18 cellular contexts compared by ENCODE assay signal in the genomic region with DNA sequence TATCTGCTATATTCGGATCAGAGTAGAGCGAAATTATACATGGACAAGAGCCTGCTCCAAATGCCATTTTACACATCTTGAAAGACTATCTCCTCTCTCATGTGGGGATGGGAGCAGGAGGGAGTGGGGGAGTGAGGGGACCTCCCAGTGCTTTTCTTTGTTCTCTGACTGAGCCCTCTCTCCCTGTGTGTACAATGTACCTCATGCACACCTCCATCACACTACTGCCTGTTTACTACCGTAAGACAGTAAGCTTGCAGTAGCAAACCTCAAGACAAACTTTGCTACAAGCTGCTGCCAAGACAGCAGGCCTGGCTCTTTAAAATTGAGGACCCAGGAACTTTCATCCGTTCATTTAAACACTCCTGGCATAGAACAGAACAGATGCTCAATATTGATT. TPM values are rescaled to one million over a fixed set of nuclear protein-coding genes. Genes with fewer than 3 reads are reported as not detected.
DNase-seq lines count a peak whose midpoint lies in the region; ATAC-seq and TF ChIP-seq lines count a peak whose summit lies in the region.
"Had no signal": no experiment of that assay in that cellular context is flagged by ENCODE, and none has a peak within 500 bp of the region (broad histone marks: within the 10 kb centered on the region; RNA-seq: fewer than 3 reads in every experiment).

No MANE protein-coding gene starts in this region.

- ATAC-seq in left ventricle myocardium superior: peak; percentile 34
- no peak for ATAC-seq in left cardiac atrium
- ATAC-seq in RWPE2 (ENCODE audit: low read depth): no peak
- no peak for ATAC-seq in HG03159 (IDR thresholded peaks at IDR 0.05; ENCODE audit: unreplicated experiment)
- ATAC-seq in HG03108 (IDR thresholded peaks at IDR 0.05; ENCODE audit: unreplicated experiment): no peak
- ATAC-seq: activated CD4-positive, CD25-positive, alpha-beta regulatory T cell treated with anti-CD3 and anti-CD28 coated beads, Interleukin-2, amount 50 U/mL, for 24 hours; CD8-positive, alpha-beta T cell; K562; PC-3 had no signal

- H3K9me2 ChIP-seq in hepatocyte (replicated peaks; ENCODE audit: insufficient read depth): no peaks in the 10 kb centered on the region

- intact Hi-C loops in left ventricle myocardium superior (cut with micrococcal nuclease): no loop called here
- intact Hi-C loops in left cardiac atrium (cut with DNase I): no loop called here

- H3K4me3 Mint-ChIP-seq in type B pancreatic cell: no peak overlapping the region
- H3K4me3 Mint-ChIP-seq: CD8-positive, alpha-beta T cell; dendritic cell treated with granulocyte-macrophage colony-stimulating factor and Interleukin-4, amounts not matched to agents 40 ng/mL and 50 ng/mL, for 4 days; naive B cell; T-helper 2 cell treated with Interferon-gamma antibody and Interleukin-4, amounts not matched to agents 5 μg/mL and 100 μg/mL, for 36 hours had no signal

- no peaks in the 10 kb centered on the region for H3K9me3 ChIP-seq in RWPE2 (ENCODE audit: severe bottlenecking)
- H3K9me3 ChIP-seq in hepatocyte (ENCODE audit: low read depth): no peaks in the 10 kb centered on the region
- H3K9me3 ChIP-seq in HAP-1: no peaks in the 10 kb centered on the region

- H3K27ac ChIP-seq in RWPE2 (ENCODE audit: poor library complexity, severe bottlenecking) (peak overlapping the region; percentile 75), hepatocyte (peak overlapping the region; percentile 38)

- peaks cover 19% of the 10 kb centered on the region for H3K4me1 Mint-ChIP-seq in type B pancreatic cell (ENCODE audit: unreplicated experiment)

- H3K79me2 ChIP-seq in hepatocyte: peaks cover 91% of the 10 kb centered on the region

- no peaks in the 10 kb centered on the region for H3K27me3 ChIP-seq in RWPE2 (ENCODE audit: insufficient read depth, poor library complexity, severe bottlenecking)
- no peaks in the 10 kb centered on the region for H3K27me3 ChIP-seq in hepatocyte
- no peaks in the 10 kb centered on the region for H3K27me3 ChIP-seq in HAP-1 (ENCODE audit: low read depth)

- H3K4me3 ChIP-seq in RWPE2 (ENCODE audit: severe bottlenecking): no peak overlapping the region
- no peak overlapping the region for H3K4me3 ChIP-seq in hepatocyte
- no peak overlapping the region for H3K4me3 ChIP-seq in HAP-1
- H3K4me3 ChIP-seq: K562, skin epidermis had no signal

- H3K36me3 ChIP-seq in RWPE2 (ENCODE audit: low read depth) (peaks cover 3% of the 10 kb centered on the region; the same call in 1 of the 2 replicates), hepatocyte (replicated peaks; ENCODE audit: insufficient read depth, low read depth) (no peaks in the 10 kb centered on the region), HAP-1 (replicated peaks) (peaks cover 21% of the 10 kb centered on the region)

- H2AFZ ChIP-seq in hepatocyte: no peak overlapping the region

- WGBS in hepatocyte (ENCODE audit: low lambda C conversion rate, missing lambda C conversion rate): 49% methylated on average over 4 of the region's 4 CpGs

- H3K4me1 ChIP-seq in RWPE2 (ENCODE audit: insufficient read depth, poor library complexity, severe bottlenecking) (peaks cover 21% of the 10 kb centered on the region), hepatocyte (ENCODE audit: insufficient read depth) (peaks cover 41% of the 10 kb centered on the region), HAP-1 (peaks cover 59% of the 10 kb centered on the region)

- peak overlapping the region; percentile 49 for H3K27ac Mint-ChIP-seq in type B pancreatic cell
- H3K27ac Mint-ChIP-seq: activated T-helper 2 cell treated with anti-CD3 and anti-CD28 coated beads, Interferon-gamma antibody, Interleukin-2, Interleukin-4, amounts not matched to agents 10 μg/mL and 5 μg/mL and 100 μg/mL, durations not matched to agents 14 hours and 24 hours and 36 hours; CD8-positive, alpha-beta T cell; dendritic cell treated with granulocyte-macrophage colony-stimulating factor and Interleukin-4, amounts not matched to agents 40 ng/mL and 50 ng/mL, for 4 days; naive B cell; T-helper 2 cell treated with Interferon-gamma antibody and Interleukin-4, amounts not matched to agents 5 μg/mL and 100 μg/mL, for 36 hours had no signal

- H3K36me3 Mint-ChIP-seq in type B pancreatic cell: peaks cover 11% of the 10 kb centered on the region
- H3K36me3 Mint-ChIP-seq: CD8-positive, alpha-beta T cell; naive B cell had no signal

- peaks cover under 1% of the 10 kb centered on the region for H4K20me1 ChIP-seq in hepatocyte (ENCODE audit: insufficient read depth, poor library complexity, severe bottlenecking)

- H3K4me2 ChIP-seq in hepatocyte: peak overlapping the region; percentile 44

- no peaks in the 10 kb centered on the region for H3K27me3 Mint-ChIP-seq in type B pancreatic cell
- H3K27me3 Mint-ChIP-seq: dendritic cell treated with granulocyte-macrophage colony-stimulating factor and Interleukin-4, amounts not matched to agents 40 ng/mL and 50 ng/mL, for 4 days had no signal

- TF ChIP-seq CTCF in RWPE2 (IDR thresholded peaks at IDR 0.05; ENCODE audit: poor library complexity, severe bottlenecking): no peak
- no peak for TF ChIP-seq CTCF in hepatocyte (IDR thresholded peaks at IDR 0.05; ENCODE audit: poor library complexity)
- TF ChIP-seq CTCF in type B pancreatic cell (conservative IDR thresholded peaks at IDR 0.05): no peak

- in situ Hi-C loops in HAP-1 (cut with MboI; ENCODE audit: low sequenced_read_pairs): no loop called here

- no peaks in the 10 kb centered on the region for H3K9me3 Mint-ChIP-seq in type B pancreatic cell
- H3K9me3 Mint-ChIP-seq: activated T-helper 2 cell treated with anti-CD3 and anti-CD28 coated beads, Interferon-gamma antibody, Interleukin-2, Interleukin-4, amounts not matched to agents 10 μg/mL and 5 μg/mL and 100 μg/mL, durations not matched to agents 14 hours and 24 hours and 36 hours; CD8-positive, alpha-beta T cell; naive B cell; T-helper 2 cell treated with Interferon-gamma antibody and Interleukin-4, amounts not matched to agents 5 μg/mL and 100 μg/mL, for 36 hours had no signal

- DNase-seq in left ventricle myocardium superior (no peak), left cardiac atrium (no peak), RWPE2 (ENCODE audit: low spot score) (no peak), hepatocyte (ENCODE audit: low spot score) (no peak), type B pancreatic cell (ENCODE audit: extremely low spot score, unreplicated experiment) (no peak), HAP-1 (ENCODE audit: low spot score in 2 of 2) (no peak)
- DNase-seq: CD8-positive, alpha-beta T cell; naive B cell; PC-3; stimulated activated CD4-positive, alpha-beta T cell treated with anti-CD3 and anti-CD28 coated beads, Interleukin-4, amount 100 ng/mL, for 24 hours had no signal

RNA-seq across cellular contexts. Expression of a gene that starts 7.2 kb away (rescaled TPM):
- total RNA-seq in left ventricle myocardium superior (53.0 TPM), left cardiac atrium (10 to 100 TPM; 32.1 to 45.1 TPM), hepatocyte (58.0 and 58.3 TPM in 2 replicates), type B pancreatic cell (ENCODE audit: low replicate concordance) (29.7 and 63.9 TPM in 2 replicates)
- polyA plus RNA-seq in hepatocyte: 39.0 and 43.7 TPM in 2 replicates
- total RNA-seq: CD8-positive, alpha-beta T cell had no signal
